In genomic region chr6:28940859-28941680, GRCh38 we compare ENCODE assay signal across 8 cellular contexts. TPM values are rescaled to one million over a fixed set of nuclear protein-coding genes. Genes with fewer than 3 reads are reported as not detected.
DNase-seq lines count a peak whose midpoint lies in the region; ATAC-seq and TF ChIP-seq lines count a peak whose summit lies in the region.

No MANE protein-coding gene starts in this region.

- H3K4me3 ChIP-seq in GM06990 (replicated peaks; ENCODE audit: low read depth, low read length), result peak overlapping the region; percentile 64
- H3K4me3 ChIP-seq in right cardiac atrium (ENCODE audit: low read length), result peak overlapping the region; percentile 94
- peak overlapping the region; percentile 71 for H3K4me3 ChIP-seq in psoas muscle
- peak overlapping the region; percentile 49 to 63 for H3K4me3 ChIP-seq in aorta (ENCODE audit: low read length in 2 of 2)

- DNase-seq in GM06990 (ENCODE audit: extremely low read depth, insufficient read length) (peak; percentile 75), NCI-H1436 (lab: John Stamatoyannopoulos, UW) (peak; percentile 85), T-helper 1 cell (peak; percentile 32 to 88 (median 59)), anterior cingulate cortex (lab: John Stamatoyannopoulos, UW) (peak in 55 of 58 donors; percentile 7 to 88 (median 59)), right cardiac atrium (peak; percentile 68 to 82 (median 68)), psoas muscle (peak; percentile 51 to 67), aorta (peak; percentile 76 to 85)

- WGBS in right cardiac atrium, result under 1% methylated on average over 28 of the region's 28 CpGs
- WGBS in psoas muscle, 3 donors, result 0 to 1% (median 1%) methylated on average over 28 of the region's 28 CpGs
- WGBS in aorta, 2 donors, result 0% methylated on average over 28 of the region's 28 CpGs

- H3K36me3 ChIP-seq in GM06990 (ENCODE audit: control insufficient read depth, insufficient read depth, low read length) (no peaks in the 10 kb centered on the region), psoas muscle (ENCODE audit: insufficient read depth in 1 of 2, low read depth in 1 of 2) (no peaks in the 10 kb centered on the region), aorta (ENCODE audit: control insufficient read depth in 1 of 2, insufficient read depth in 2 of 2, low read length in 1 of 2) (no peaks in the 10 kb centered on the region)

- intact Hi-C loops in right cardiac atrium (cut with DNase I), result loop anchor here in 2 of 4 donors (5.0 to 10.0 kb wide), 3 partner anchors 41 to 104 kb away; no protein-coding TSS in a partner anchor
- intact Hi-C loops in psoas muscle (cut with DNase I), result loop anchor here in 1 of 2 donors (1.0 to 10.0 kb wide), 3 partner anchors 40 to 106 kb away; no protein-coding TSS in a partner anchor
- intact Hi-C loops in aorta (cut with DNase I), result loop anchor here (2.0 to 5.0 kb wide), 7 partner anchors 42 to 102 kb away; no protein-coding TSS in a partner anchor

- ATAC-seq in HG02642 (IDR thresholded peaks at IDR 0.05; ENCODE audit: poor library complexity, unreplicated experiment) (peak; percentile 64), right cardiac atrium (peak; percentile 91 to 93), psoas muscle (peak; percentile 78 to 89 (median 86)), aorta (ENCODE audit: low FRiP score) (peak; percentile 91)

- H3K27ac ChIP-seq in right cardiac atrium (ENCODE audit: low read length) (peak overlapping the region; percentile 91), psoas muscle (peak overlapping the region; percentile 48), aorta (ENCODE audit: low read depth in 1 of 2, low read length in 2 of 2) (peak overlapping the region; percentile 57 to 65)

- TF ChIP-seq CTCF in GM06990 (IDR thresholded peaks at IDR 0.05; ENCODE audit: insufficient read depth, low read length, poor library complexity, severe bottlenecking), result no peak
- no peak for TF ChIP-seq CTCF in psoas muscle (IDR thresholded peaks at IDR 0.05)

- no peaks in the 10 kb centered on the region for H3K27me3 ChIP-seq in GM06990 (replicated peaks; ENCODE audit: control insufficient read depth, insufficient read depth, low read length)
- H3K27me3 ChIP-seq in right cardiac atrium (ENCODE audit: control insufficient read depth, insufficient read depth), result no peaks in the 10 kb centered on the region
- H3K27me3 ChIP-seq in psoas muscle (ENCODE audit: insufficient read depth in 3 of 3, low read length in 2 of 3), result peaks cover 0 to 23% (median 0%) of the 10 kb centered on the region in 3 donors
- H3K27me3 ChIP-seq in aorta (ENCODE audit: control insufficient read depth in 1 of 2, insufficient read depth in 2 of 2, low read length in 1 of 2), result no peaks in the 10 kb centered on the region

- H3K4me1 ChIP-seq in right cardiac atrium (ENCODE audit: control insufficient read depth, insufficient read depth, low read length) (no peaks in the 10 kb centered on the region), psoas muscle (peaks cover 16% of the 10 kb centered on the region), aorta (ENCODE audit: control insufficient read depth in 1 of 2, insufficient read depth in 2 of 2, low read length in 2 of 2) (no peaks in the 10 kb centered on the region)

- H3K9me3 ChIP-seq in right cardiac atrium (ENCODE audit: control insufficient read depth, low read length), result no peaks in the 10 kb centered on the region
- H3K9me3 ChIP-seq in psoas muscle, result no peaks in the 10 kb centered on the region
- H3K9me3 ChIP-seq in aorta (ENCODE audit: control insufficient read depth, low read length), result no peaks in the 10 kb centered on the region

RNA-seq across cellular contexts. Expression of gene TRIM27, which starts 17.3 kb away (rescaled TPM):
- total RNA-seq in right cardiac atrium (10 to 100 TPM; 17.9 to 23.1 (median 22.0) TPM), psoas muscle (10 to 100 TPM; 15.0 to 26.0 (median 23.6) TPM), aorta (10 to 100 TPM; 42.0 to 56.0 TPM)
- polyA plus RNA-seq in right cardiac atrium (16.8 TPM), psoas muscle (10 to 100 TPM; 15.5 to 42.8 (median 39.5) TPM), aorta (10 to 100 TPM; 19.3 to 38.8 TPM)

Comparison
In these comparisons a context has a peak if more than half of its experiments do, and no peak if none do; other contexts are left out.
1. Peak in every context shown above with its lines: DNase-seq, ATAC-seq, H3K4me3 ChIP-seq and H3K27ac ChIP-seq.